ENCODE assay signal across 8 cellular contexts in genomic region chr22:20080776-20081654, GRCh38. TPM values are rescaled to one million over a fixed set of nuclear protein-coding genes. Genes with fewer than 3 reads are reported as not detected.
DNase-seq lines count a peak whose midpoint lies in the region; ATAC-seq, FAIRE-seq and TF ChIP-seq lines count a peak whose summit lies in the region.

No MANE protein-coding gene starts in this region.

- H3K9me1 ChIP-seq in K562 (ENCODE audit: control insufficient read depth, insufficient read depth, low read length) = peaks cover 16% of the 10 kb centered on the region

- in situ Hi-C loops in K562 (cut with MboI) = no loop called here

- 2% methylated on average over 27 of the region's 27 CpGs for WGBS in K562 (ENCODE audit: insufficient coverage, low coverage, missing lambda C conversion rate)

- POLR2A ChIA-PET in K562 (lab: Yijun Ruan, JAX) = interaction anchor here (0.5 to 10.4 kb wide), 31 partner anchors 9 to 862 kb away, joined by 3 to 145 read pairs (median 4); partner anchors contain the start of genes RANBP1, TANGO2 and TRMT2A

- no peak; the same call in 1 of the 2 replicates for TF ChIP-seq EP300 in K562 (IDR thresholded peaks at IDR 0.05; ENCODE audit: low read length)

- H4K20me1 ChIP-seq in K562 (replicated peaks; ENCODE audit: control insufficient read depth, insufficient read depth, low read length) = peaks cover 33% of the 10 kb centered on the region

- peaks cover 61% of the 10 kb centered on the region for H3K79me2 ChIP-seq in K562 (ENCODE audit: control insufficient read depth, insufficient read depth, low read length)

- DNase-seq in stimulated activated CD4-positive, alpha-beta T cell treated with anti-CD3 and anti-CD28 coated beads, Interleukin-15, amount 100 ng/mL, for 24 hours = peak; percentile 12
- no peak for DNase-seq in stimulated activated CD4-positive, alpha-beta T cell treated with anti-CD3 and anti-CD28 coated beads, Interleukin-4, amount 100 ng/mL, for 4 hours
- peak; percentile 22 for DNase-seq in NCI-H774 (lab: John Stamatoyannopoulos, UW)
- peak; percentile 74 to 89 (median 79) for DNase-seq in K562 (ENCODE audit: extremely low read depth in 1 of 4, low spot score in 3 of 4)
- peak; percentile 40 for DNase-seq in iPS-NIHi11 (ENCODE audit: low spot score)
- DNase-seq in D721Med (ENCODE audit: insufficient read length, low spot score) = no peak

- peak in 1 of 2 experiments; percentile 30; a peak in 2 of 4 replicates for TF ChIP-seq RAD21 in K562 (CRISPR knock-in tag; conservative IDR thresholded peaks at IDR 0.05 in 1 of 2, IDR thresholded peaks at IDR 0.05 in 1 of 2)

- no peak for TF ChIP-seq POLR2A in K562 (conservative IDR thresholded peaks at IDR 0.05)

- H3K27me3 ChIP-seq in K562 (ENCODE audit: control insufficient read depth in 2 of 2, insufficient read depth in 2 of 2, low read length in 2 of 2) = no peaks in the 10 kb centered on the region
- no peaks in the 10 kb centered on the region for H3K27me3 ChIP-seq in skeletal muscle tissue (ENCODE audit: control insufficient read depth in 3 of 3, insufficient read depth in 3 of 3, low read length in 3 of 3)

- CTCF ChIA-PET in K562 (lab: Yijun Ruan, JAX; ENCODE audit: low intra/inter-chr PET ratio) = interaction anchor here (0.9 kb wide), 1 partner anchor 111 kb away, joined by 3 read pairs; no protein-coding TSS in a partner anchor

- H3K36me3 ChIP-seq in K562 (ENCODE audit: control insufficient read depth, insufficient read depth, low read length) = peaks cover 45% of the 10 kb centered on the region
- H3K36me3 ChIP-seq in skeletal muscle tissue (ENCODE audit: control insufficient read depth in 3 of 3, insufficient read depth in 3 of 3, low read length in 3 of 3) = peaks cover 4 to 11% (median 5%) of the 10 kb centered on the region in 3 donors

- peak overlapping the region; percentile 95 for H3K4me2 ChIP-seq in K562 (ENCODE audit: insufficient read depth, low read length)

- H3K27ac ChIP-seq in K562 (ENCODE audit: extremely low read depth, low read depth, low read length) = peak overlapping the region; percentile 78
- peak overlapping the region; percentile 86 for H3K27ac ChIP-seq in skeletal muscle tissue (ENCODE audit: low read depth, low read length)

- peak overlapping the region; percentile 67 for H3K4me3 ChIP-seq in K562
- peak overlapping the region; percentile 86 to 98 (median 95) for H3K4me3 ChIP-seq in skeletal muscle tissue (ENCODE audit: low read length in 3 of 3)

- H3K9ac ChIP-seq in K562 (ENCODE audit: insufficient read depth in 1 of 2, low read depth in 2 of 2, low read length in 2 of 2) = peak overlapping the region; percentile 85 to 96
- H3K9ac ChIP-seq in skeletal muscle tissue (ENCODE audit: low read depth in 1 of 3, low read length in 3 of 3) = peak overlapping the region; percentile 87 to 94 (median 92)

- TF ChIP-seq CTCF in K562 (IDR thresholded peaks at IDR 0.05 in 2 of 3, conservative IDR thresholded peaks at IDR 0.05 in 1 of 3; ENCODE audit: insufficient read depth in 2 of 3, low read depth in 1 of 3, low read length in 3 of 3) = no peak; a peak in 2 of 6 replicates
- TF ChIP-seq CTCF in D721Med (IDR thresholded peaks at IDR 0.05; ENCODE audit: insufficient read depth, missing control alignments) = no peak

- H2AFZ ChIP-seq in K562 (ENCODE audit: low read depth, low read length) = peak overlapping the region; percentile 25

- BruUV-seq in K562 (replicated peaks; lab: Mats Ljungman, UMichigan) = TSS peak; percentile 56

- intact Hi-C loops in K562 (cut with micrococcal nuclease) = loop anchor here (1.0 to 2.0 kb wide), 4 partner anchors 22 to 60 kb away; partner anchors contain the start of genes TANGO2 and TRMT2A

- peak; percentile 33 for ATAC-seq in K562
- ATAC-seq in GM21737 (IDR thresholded peaks at IDR 0.05; ENCODE audit: unreplicated experiment) = no peak

- FAIRE-seq in K562 (lab: Jason Lieb, UNC) (peak; percentile 57), D721Med (lab: Jason Lieb, UNC) (no peak)

- no peaks in the 10 kb centered on the region for H3K9me3 ChIP-seq in K562 (replicated peaks; ENCODE audit: control insufficient read depth, insufficient read depth, low read depth, low read length)
- H3K9me3 ChIP-seq in skeletal muscle tissue (ENCODE audit: control insufficient read depth in 3 of 3, low read length in 3 of 3) = no peaks in the 10 kb centered on the region

- H3K4me1 ChIP-seq in K562 (replicated peaks in 1 of 2; ENCODE audit: control insufficient read depth in 2 of 2, insufficient read depth in 2 of 2, low read length in 2 of 2) (peaks cover 53 to 74% of the 10 kb centered on the region in 2 experiments), skeletal muscle tissue (ENCODE audit: control insufficient read depth in 3 of 3, insufficient read depth in 3 of 3, low read length in 3 of 3) (peaks cover 40 to 48% (median 46%) of the 10 kb centered on the region in 3 donors)

RNA-seq across cellular contexts. Expression of gene DGCR8, which starts 1.0 kb away (rescaled TPM):
- 638 and 1,105 TPM in 2 replicates for total RNA-seq in K562 (2011; cell fraction: chromatin; rRNA removed; ENCODE audit: low replicate concordance)
- 550 and 577 TPM in 2 replicates for total RNA-seq in K562 (2011; cell fraction: nucleolus; rRNA removed)
- total RNA-seq in K562 (2011; cell fraction: nucleoplasm; rRNA removed) = 502 and 511 TPM in 2 replicates
- total RNA-seq in K562 (2014; rRNA removed) (107 and 108 TPM in 2 replicates), K562 (2014; rRNA removed; fragmentation: Illumina TruSeq; extraction: Trizol) (43.7 and 49.4 TPM in 2 replicates), K562 (2015; rRNA removed; fragmentation: Illumina TruSeq; extraction: Trizol) (80.1 and 81.2 TPM in 2 replicates), K562 (2021) (116 and 119 TPM in 2 replicates), skeletal muscle tissue (38.1 TPM)
- polyA plus RNA-seq in K562 (2011; rRNA removed) (81.8 and 155 TPM in 2 replicates), K562 (2014; fragmentation: Illumina TruSeq; extraction: Trizol) (70.4 and 75.0 TPM in 2 replicates), K562 (2014; fragmentation: Nextera tagmentation; extraction: Ambion mirVana) (1 to 10 TPM; 5.9 to 7.7 TPM), K562 (2014; rRNA removed) (135 and 144 TPM in 2 replicates)
- polyA plus RNA-seq in K562 (2011; cell fraction: cytosol; rRNA removed) = 51.2 and 92.7 TPM in 2 replicates
- polyA plus RNA-seq in K562 (2011; cell fraction: nucleus; rRNA removed) = 1,167 and 1,418 TPM in 2 replicates
- polyA plus RNA-seq in K562 (2012) = 76.7 and 85.3 TPM in 2 replicates
- polyA minus RNA-seq in K562 (2011; rRNA and poly(A)+ RNA removed) = 62.1 and 82.0 TPM in 2 replicates
- polyA minus RNA-seq in K562 (2011; cell fraction: cytosol; rRNA and poly(A)+ RNA removed) = 35.2 and 46.4 TPM in 2 replicates
- 210 and 349 TPM in 2 replicates for polyA minus RNA-seq in K562 (2011; cell fraction: nucleus; rRNA and poly(A)+ RNA removed)

RNA-seq across cellular contexts. Expression of gene RANBP1, which starts 34.9 kb away (rescaled TPM):
- 525 and 801 TPM in 2 replicates for total RNA-seq in K562 (2011; cell fraction: chromatin; rRNA removed; ENCODE audit: low replicate concordance)
- total RNA-seq in K562 (2011; cell fraction: nucleolus; rRNA removed) = 523 and 591 TPM in 2 replicates
- 545 and 554 TPM in 2 replicates for total RNA-seq in K562 (2011; cell fraction: nucleoplasm; rRNA removed)
- 2,045 and 2,260 TPM in 2 replicates for total RNA-seq in K562 (2014; rRNA removed)
- total RNA-seq in K562 (2014; rRNA removed; fragmentation: Illumina TruSeq; extraction: Trizol) = 1,191 and 1,409 TPM in 2 replicates
- total RNA-seq in K562 (2015; rRNA removed; fragmentation: Illumina TruSeq; extraction: Trizol) = 1,591 and 1,659 TPM in 2 replicates
- 1,289 and 1,311 TPM in 2 replicates for total RNA-seq in K562 (2021)
- 1,082 and 1,351 TPM in 2 replicates for polyA plus RNA-seq in K562 (2011; rRNA removed)
- 950 and 1,655 TPM in 2 replicates for polyA plus RNA-seq in K562 (2011; cell fraction: cytosol; rRNA removed)
- 1,008 and 1,512 TPM in 2 replicates for polyA plus RNA-seq in K562 (2011; cell fraction: nucleus; rRNA removed)
- polyA plus RNA-seq in K562 (2012) = 795 and 1,074 TPM in 2 replicates
- 1,518 and 1,621 TPM in 2 replicates for polyA plus RNA-seq in K562 (2014; fragmentation: Illumina TruSeq; extraction: Trizol)
- 100 to 1,000 TPM; 162 to 207 TPM for polyA plus RNA-seq in K562 (2014; fragmentation: Nextera tagmentation; extraction: Ambion mirVana)
- polyA plus RNA-seq in K562 (2014; rRNA removed) = 2,237 and 2,891 TPM in 2 replicates
- polyA minus RNA-seq in K562 (2011; rRNA and poly(A)+ RNA removed) = 896 and 959 TPM in 2 replicates
- 618 and 835 TPM in 2 replicates for polyA minus RNA-seq in K562 (2011; cell fraction: cytosol; rRNA and poly(A)+ RNA removed)
- 183 and 414 TPM in 2 replicates for polyA minus RNA-seq in K562 (2011; cell fraction: nucleus; rRNA and poly(A)+ RNA removed)
- total RNA-seq in skeletal muscle tissue = 85.1 TPM

RNA-seq across cellular contexts. Expression of gene TRMT2A, which starts 36.0 kb away (rescaled TPM):
- total RNA-seq in K562 (2011; cell fraction: chromatin; rRNA removed; ENCODE audit: low replicate concordance) = 249 and 785 TPM in 2 replicates
- total RNA-seq in K562 (2011; cell fraction: nucleolus; rRNA removed) = 623 and 778 TPM in 2 replicates
- total RNA-seq in K562 (2011; cell fraction: nucleoplasm; rRNA removed) = 344 and 378 TPM in 2 replicates
- total RNA-seq in K562 (2014; rRNA removed) (203 and 254 TPM in 2 replicates), K562 (2014; rRNA removed; fragmentation: Illumina TruSeq; extraction: Trizol) (31.5 and 47.4 TPM in 2 replicates), K562 (2015; rRNA removed; fragmentation: Illumina TruSeq; extraction: Trizol) (151 and 170 TPM in 2 replicates), K562 (2021) (222 and 242 TPM in 2 replicates), skeletal muscle tissue (31.8 TPM)
- polyA plus RNA-seq in K562 (2011; rRNA removed) (102 and 189 TPM in 2 replicates), K562 (2014; fragmentation: Illumina TruSeq; extraction: Trizol) (140 and 177 TPM in 2 replicates), K562 (2014; fragmentation: Nextera tagmentation; extraction: Ambion mirVana) (1 to 10 TPM; 1.6 to 6.6 TPM), K562 (2014; rRNA removed) (258 and 265 TPM in 2 replicates)
- 155 and 253 TPM in 2 replicates for polyA plus RNA-seq in K562 (2011; cell fraction: cytosol; rRNA removed)
- polyA plus RNA-seq in K562 (2011; cell fraction: nucleus; rRNA removed) = 1,476 and 1,701 TPM in 2 replicates
- 173 and 189 TPM in 2 replicates for polyA plus RNA-seq in K562 (2012)
- 57.9 and 72.9 TPM in 2 replicates for polyA minus RNA-seq in K562 (2011; rRNA and poly(A)+ RNA removed)
- polyA minus RNA-seq in K562 (2011; cell fraction: cytosol; rRNA and poly(A)+ RNA removed) = 87.3 and 128 TPM in 2 replicates
- 286 and 369 TPM in 2 replicates for polyA minus RNA-seq in K562 (2011; cell fraction: nucleus; rRNA and poly(A)+ RNA removed)

RNA-seq across cellular contexts. Expression of gene ZDHHC8, which starts 50.6 kb away (rescaled TPM):
- 77.3 and 229 TPM in 2 replicates for total RNA-seq in K562 (2011; cell fraction: chromatin; rRNA removed; ENCODE audit: low replicate concordance)
- total RNA-seq in K562 (2011; cell fraction: nucleolus; rRNA removed) = 110 and 113 TPM in 2 replicates
- 89.5 and 103 TPM in 2 replicates for total RNA-seq in K562 (2011; cell fraction: nucleoplasm; rRNA removed)
- total RNA-seq in K562 (2014; rRNA removed) (16.4 and 27.9 TPM in 2 replicates), K562 (2014; rRNA removed; fragmentation: Illumina TruSeq; extraction: Trizol) (4.5 and 7.5 TPM in 2 replicates), K562 (2015; rRNA removed; fragmentation: Illumina TruSeq; extraction: Trizol) (9.8 and 11.3 TPM in 2 replicates), K562 (2021) (99.5 and 109 TPM in 2 replicates), skeletal muscle tissue (3.1 TPM)
- polyA plus RNA-seq in K562 (2011; rRNA removed) (21.3 and 39.4 TPM in 2 replicates), K562 (2014; fragmentation: Illumina TruSeq; extraction: Trizol) (34.6 and 58.2 TPM in 2 replicates), K562 (2014; fragmentation: Nextera tagmentation; extraction: Ambion mirVana) (under 1 TPM; 0.04 to 0.15 TPM), K562 (2014; rRNA removed) (74.5 and 108 TPM in 2 replicates)
- 30.5 and 34.1 TPM in 2 replicates for polyA plus RNA-seq in K562 (2011; cell fraction: cytosol; rRNA removed)
- 388 and 500 TPM in 2 replicates for polyA plus RNA-seq in K562 (2011; cell fraction: nucleus; rRNA removed)
- 47.3 and 69.3 TPM in 2 replicates for polyA plus RNA-seq in K562 (2012)
- polyA minus RNA-seq in K562 (2011; rRNA and poly(A)+ RNA removed) = 5.1 and 6.4 TPM in 2 replicates
- 26.3 and 42.5 TPM in 2 replicates for polyA minus RNA-seq in K562 (2011; cell fraction: cytosol; rRNA and poly(A)+ RNA removed)
- polyA minus RNA-seq in K562 (2011; cell fraction: nucleus; rRNA and poly(A)+ RNA removed) = 38.9 and 55.3 TPM in 2 replicates

Comparison
In these comparisons a context has a peak if more than half of its experiments do, and no peak if none do; other contexts are left out.
1. DNase-seq: peak in stimulated activated CD4-positive, alpha-beta T cell treated with anti-CD3 and anti-CD28 coated beads, Interleukin-15, amount 100 ng/mL, for 24 hours (single experiment), NCI-H774 (single experiment), K562 (4 of 4) and iPS-NIHi11 (single experiment); none in stimulated activated CD4-positive, alpha-beta T cell treated with anti-CD3 and anti-CD28 coated beads, Interleukin-4, amount 100 ng/mL, for 4 hours (0 of 2) and D721Med (single experiment).